Comparison of ENCODE assay signal across 22 cellular contexts in the genomic region with DNA sequence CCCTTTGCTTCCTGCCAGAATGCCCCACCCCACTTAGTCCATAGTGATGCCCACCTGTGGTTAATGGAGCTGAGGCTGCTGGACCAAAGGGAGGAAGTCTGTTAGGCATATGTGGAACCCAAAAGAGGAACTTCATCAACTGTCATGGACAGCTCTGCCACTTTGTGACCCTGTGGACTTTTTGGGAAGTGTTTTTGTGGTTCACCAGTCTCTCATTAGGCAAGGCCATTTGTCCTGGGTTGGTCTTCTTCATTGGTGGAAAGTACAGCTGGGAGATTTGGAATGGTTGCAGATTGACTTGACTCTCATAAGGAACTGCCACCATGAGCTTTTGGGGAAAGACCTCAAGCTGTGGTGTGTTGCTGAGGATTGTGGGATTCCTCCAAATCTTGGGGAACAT. TPM values are rescaled to one million over a fixed set of nuclear protein-coding genes. Genes with fewer than 3 reads are reported as not detected.
A peak's percentile ranks its signal among the peaks of the same experiment; 100 is the strongest.
DNase-seq lines count a peak whose midpoint lies in the region; ATAC-seq, FAIRE-seq and TF ChIP-seq lines count a peak whose summit lies in the region.
"Had no signal": no experiment of that assay in that cellular context is flagged by ENCODE, and none has a peak within 500 bp of the region (broad histone marks: within the 10 kb centered on the region; RNA-seq: fewer than 3 reads in every experiment).

No MANE protein-coding gene starts in this region.

- peaks cover under 1% of the 10 kb centered on the region for H3K9me3 Mint-ChIP-seq in stimulated activated memory B cell treated with anti-CD40 and anti-IgM and Interleukin-4, amounts not matched to agents 10 μg/mL and 1 μg/mL and 100 μg/mL, for 72 hours

- ATAC-seq in gastroesophageal sphincter (peak; percentile 50), HG03469 (IDR thresholded peaks at IDR 0.05; ENCODE audit: unreplicated experiment) (no peak)
- peak; percentile 45 for ATAC-seq in stimulated activated memory B cell treated with anti-CD40 and anti-IgM and Interleukin-4, amounts not matched to agents 10 μg/mL and 1 μg/mL and 100 μg/mL, for 72 hours

- H3K27me3 ChIP-seq in gastroesophageal sphincter = no peaks in the 10 kb centered on the region
- H3K27me3 ChIP-seq: suprapubic skin had no signal

- peaks cover 6% of the 10 kb centered on the region for H3K36me3 Mint-ChIP-seq in stimulated activated memory B cell treated with anti-CD40 and anti-IgM and Interleukin-4, amounts not matched to agents 10 μg/mL and 1 μg/mL and 100 μg/mL, for 72 hours

- DNase-seq in KBM-7 = peak; percentile 95
- peak; percentile 69 for DNase-seq in OCI-M1 (lab: John Stamatoyannopoulos, UW)
- no peak for DNase-seq in H54 (ENCODE audit: insufficient read length, low spot score)
- no peak for DNase-seq in NCI-H82 (lab: John Stamatoyannopoulos, UW)
- DNase-seq: activated CD4-positive, alpha-beta T cell treated with anti-CD3 and anti-CD28 coated beads for 4 hours; activated CD8-positive, alpha-beta memory T cell treated with anti-CD3 and anti-CD28 coated beads, Interleukin-2, amount 50 U/mL, for 4 hours; aorta; H9; kidney glomerular epithelial cell; NCI-H1417 treated with DMSO at 0.1 percent for 48 hours; NCI-H2227 treated with DMSO at 0.1 percent for 48 hours; SHP77; stimulated activated CD4-positive, alpha-beta T cell treated with anti-CD3 and anti-CD28 coated beads, Interleukin-4, amount 100 ng/mL, for 4 hours; stimulated activated CD8-positive, alpha-beta memory T cell treated with anti-CD3 and anti-CD28 coated beads, Interleukin-4, amount 100 ng/mL, for 48 hours had no signal

- H3K4me1 ChIP-seq in gastroesophageal sphincter = no peaks in the 10 kb centered on the region
- H3K4me1 ChIP-seq: suprapubic skin had no signal

- no peak overlapping the region for H3K4me3 Mint-ChIP-seq in stimulated activated memory B cell treated with anti-CD40 and anti-IgM and Interleukin-4, amounts not matched to agents 10 μg/mL and 1 μg/mL and 100 μg/mL, for 72 hours
- H3K4me3 Mint-ChIP-seq: H9 had no signal

- H3K4me1 Mint-ChIP-seq in stimulated activated memory B cell treated with anti-CD40 and anti-IgM and Interleukin-4, amounts not matched to agents 10 μg/mL and 1 μg/mL and 100 μg/mL, for 72 hours = peaks cover 4% of the 10 kb centered on the region

- FAIRE-seq in H54 (lab: Jason Lieb, UNC) = no peak
- FAIRE-seq: endometrium had no signal

- H3K4me3 ChIP-seq in gastroesophageal sphincter = no peak overlapping the region
- H3K4me3 ChIP-seq: suprapubic skin had no signal

- H3K27me3 Mint-ChIP-seq in stimulated activated memory B cell treated with anti-CD40 and anti-IgM and Interleukin-4, amounts not matched to agents 10 μg/mL and 1 μg/mL and 100 μg/mL, for 72 hours = no peaks in the 10 kb centered on the region

- TF ChIP-seq EP300 in gastroesophageal sphincter (IDR thresholded peaks at IDR 0.05) = no peak

- no peak overlapping the region for H3K27ac ChIP-seq in gastroesophageal sphincter
- H3K27ac ChIP-seq: KMS-11, suprapubic skin had no signal

- H3K9me3 ChIP-seq in gastroesophageal sphincter = no peaks in the 10 kb centered on the region
- H3K9me3 ChIP-seq: suprapubic skin had no signal

- H3K36me3 ChIP-seq in gastroesophageal sphincter = no peaks in the 10 kb centered on the region
- H3K36me3 ChIP-seq: suprapubic skin had no signal

- no peak overlapping the region for H3K27ac Mint-ChIP-seq in stimulated activated memory B cell treated with anti-CD40 and anti-IgM and Interleukin-4, amounts not matched to agents 10 μg/mL and 1 μg/mL and 100 μg/mL, for 72 hours
- H3K27ac Mint-ChIP-seq: H9 had no signal

- TF ChIP-seq POLR2A in gastroesophageal sphincter (IDR thresholded peaks at IDR 0.05) (no peak), H54 (IDR thresholded peaks at IDR 0.05; ENCODE audit: low read depth, low read length) (no peak)

- in situ Hi-C loops in KBM-7 (cut with MboI; ENCODE audit: low pct_unique_long_range_greater_than_20kb, low sequenced_read_pairs) = no loop called here

- TF ChIP-seq CTCF in gastroesophageal sphincter (IDR thresholded peaks at IDR 0.05) = no peak

RNA-seq across cellular contexts. Expression of a gene that starts 31.9 kb away (rescaled TPM):
- not detected for total RNA-seq in gastroesophageal sphincter
- total RNA-seq: aorta, H9, mucosa of gallbladder, osteoblast, suprapubic skin had no signal

Comparison
In these comparisons a context has a peak if more than half of its experiments do, and no peak if none do; other contexts are left out.
1. DNase-seq: peak in KBM-7 (single experiment) and OCI-M1 (single experiment); none in H54 (single experiment) and NCI-H82 (single experiment).